Comparison of ENCODE assay signal across 16 cellular contexts in genomic region chr2:14530506-14530905, GRCh38.
"Had no signal": no experiment of that assay in that cellular context is flagged by ENCODE, and none has a peak within 500 bp of the region (broad histone marks: within the 10 kb centered on the region; RNA-seq: fewer than 3 reads in every experiment).

No MANE protein-coding gene starts in this region.

- DNase-seq: activated CD4-positive, alpha-beta T cell treated with anti-CD3 and anti-CD28 coated beads for 4 hours; activated CD8-positive, alpha-beta memory T cell treated with anti-CD3 and anti-CD28 coated beads, Interleukin-2, amount 50 U/mL, for 48 hours; activated CD8-positive, alpha-beta T cell treated with anti-CD3 and anti-CD28 coated beads for 36 hours; activated naive CD4-positive, alpha-beta T cell; ovary; stimulated activated CD4-positive, alpha-beta T cell treated with anti-CD3 and anti-CD28 coated beads, Interleukin-4, amount 100 ng/mL, for 1 hour; stimulated activated CD8-positive, alpha-beta memory T cell treated with anti-CD3 and anti-CD28 coated beads, Interleukin-4, amount 100 ng/mL, for 48 hours; stimulated activated naive CD8-positive, alpha-beta T cell treated with anti-CD3 and anti-CD28 coated beads, Interleukin-15, Interleukin-2, amounts not matched to agents 100 U/mL and 50 U/mL, for 24 hours; T-helper 9 cell; upper lobe of left lung; WERI-Rb-1 had no signal

- H3K79me2 ChIP-seq: hepatocyte had no signal

- H3K36me3 ChIP-seq: esophagus muscularis mucosa, ovary, upper lobe of left lung, WERI-Rb-1 had no signal

- H3K4me3 Mint-ChIP-seq: activated CD8-positive, alpha-beta T cell treated with anti-CD3 and anti-CD28 coated beads for 36 hours; activated T-helper 1 cell treated with anti-CD3 and anti-CD28 coated beads, Interleukin-12 subunit alpha, Interleukin-12 subunit beta, Interleukin-2, Interleukin-4 antibody, amounts not matched to agents 30 ng/mL and 10 ng/mL and 1 ng/mL, durations not matched to agents 14 hours and 24 hours and 36 hours; brain; neural crest cell had no signal

- H3K27me3 ChIP-seq: esophagus muscularis mucosa, hepatocyte, ovary, upper lobe of left lung had no signal

- H3K9me3 ChIP-seq: esophagus muscularis mucosa, ovary, upper lobe of left lung had no signal

- H3K4me3 ChIP-seq: esophagus muscularis mucosa, hepatocyte, ovary, upper lobe of left lung had no signal

- H3K4me1 ChIP-seq: esophagus muscularis mucosa, upper lobe of left lung had no signal

- ATAC-seq: activated CD8-positive, alpha-beta T cell treated with anti-CD3 and anti-CD28 coated beads for 36 hours; stimulated activated naive CD8-positive, alpha-beta T cell treated with anti-CD3 and anti-CD28 coated beads, Interleukin-15, Interleukin-2, amounts not matched to agents 100 U/mL and 50 U/mL, for 24 hours had no signal

- H3K27ac ChIP-seq: esophagus muscularis mucosa, hepatocyte, ovary, upper lobe of left lung, WERI-Rb-1 had no signal

- H3K9me3 Mint-ChIP-seq: activated T-helper 1 cell treated with anti-CD3 and anti-CD28 coated beads, Interleukin-12 subunit alpha, Interleukin-12 subunit beta, Interleukin-2, Interleukin-4 antibody, amounts not matched to agents 30 ng/mL and 10 ng/mL and 1 ng/mL, durations not matched to agents 14 hours and 24 hours and 36 hours; brain; neural crest cell had no signal

- H2AFZ ChIP-seq: hepatocyte had no signal

- H3K4me1 Mint-ChIP-seq: brain, neural crest cell had no signal

- H3K4me2 ChIP-seq: hepatocyte had no signal

- H3K27me3 Mint-ChIP-seq: activated CD8-positive, alpha-beta T cell treated with anti-CD3 and anti-CD28 coated beads for 36 hours; brain had no signal

- H3K27ac Mint-ChIP-seq: activated CD8-positive, alpha-beta T cell treated with anti-CD3 and anti-CD28 coated beads for 36 hours; activated T-helper 1 cell treated with anti-CD3 and anti-CD28 coated beads, Interleukin-12 subunit alpha, Interleukin-12 subunit beta, Interleukin-2, Interleukin-4 antibody, amounts not matched to agents 30 ng/mL and 10 ng/mL and 1 ng/mL, durations not matched to agents 14 hours and 24 hours and 36 hours; brain had no signal

- H3K36me3 Mint-ChIP-seq: brain had no signal
